Comparison of ENCODE assay signal across 1 cellular context in the genomic region with DNA sequence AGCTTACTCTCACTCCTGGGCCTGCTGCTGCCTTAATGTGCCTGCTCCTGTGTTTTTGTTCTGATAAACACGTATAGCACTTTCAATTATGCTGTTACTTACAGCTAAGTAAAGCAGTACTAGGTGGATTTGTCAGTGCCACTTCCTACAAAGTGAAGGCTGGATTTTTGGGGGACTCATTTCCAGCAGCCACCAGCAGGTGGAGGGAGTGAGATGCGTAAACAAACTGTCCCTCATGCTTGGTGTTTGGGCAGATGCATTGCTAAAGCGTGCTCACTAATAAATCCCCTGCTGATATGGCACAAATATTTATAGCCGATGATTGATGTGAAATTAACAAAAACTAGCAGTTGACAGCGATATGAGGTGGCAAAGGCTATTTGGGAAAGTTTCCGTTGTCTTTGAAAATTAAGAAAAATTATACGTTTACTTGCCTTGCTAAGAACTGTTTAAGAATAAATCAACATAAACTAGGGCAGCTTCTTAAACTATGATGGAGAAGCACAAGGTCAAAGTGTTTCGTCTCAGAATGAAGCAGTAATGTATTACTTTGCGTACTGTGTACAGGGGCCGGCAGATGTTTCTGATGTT.
TF ChIP-seq lines count a peak whose summit lies in the region.

No MANE protein-coding gene starts in this region.

TF ChIP-seq in GM23338, 12 proteins besides CTCF, POLR2A, EP300 and RAD21 (continued from another document):
- TF ChIP-seq, protein P1, sequence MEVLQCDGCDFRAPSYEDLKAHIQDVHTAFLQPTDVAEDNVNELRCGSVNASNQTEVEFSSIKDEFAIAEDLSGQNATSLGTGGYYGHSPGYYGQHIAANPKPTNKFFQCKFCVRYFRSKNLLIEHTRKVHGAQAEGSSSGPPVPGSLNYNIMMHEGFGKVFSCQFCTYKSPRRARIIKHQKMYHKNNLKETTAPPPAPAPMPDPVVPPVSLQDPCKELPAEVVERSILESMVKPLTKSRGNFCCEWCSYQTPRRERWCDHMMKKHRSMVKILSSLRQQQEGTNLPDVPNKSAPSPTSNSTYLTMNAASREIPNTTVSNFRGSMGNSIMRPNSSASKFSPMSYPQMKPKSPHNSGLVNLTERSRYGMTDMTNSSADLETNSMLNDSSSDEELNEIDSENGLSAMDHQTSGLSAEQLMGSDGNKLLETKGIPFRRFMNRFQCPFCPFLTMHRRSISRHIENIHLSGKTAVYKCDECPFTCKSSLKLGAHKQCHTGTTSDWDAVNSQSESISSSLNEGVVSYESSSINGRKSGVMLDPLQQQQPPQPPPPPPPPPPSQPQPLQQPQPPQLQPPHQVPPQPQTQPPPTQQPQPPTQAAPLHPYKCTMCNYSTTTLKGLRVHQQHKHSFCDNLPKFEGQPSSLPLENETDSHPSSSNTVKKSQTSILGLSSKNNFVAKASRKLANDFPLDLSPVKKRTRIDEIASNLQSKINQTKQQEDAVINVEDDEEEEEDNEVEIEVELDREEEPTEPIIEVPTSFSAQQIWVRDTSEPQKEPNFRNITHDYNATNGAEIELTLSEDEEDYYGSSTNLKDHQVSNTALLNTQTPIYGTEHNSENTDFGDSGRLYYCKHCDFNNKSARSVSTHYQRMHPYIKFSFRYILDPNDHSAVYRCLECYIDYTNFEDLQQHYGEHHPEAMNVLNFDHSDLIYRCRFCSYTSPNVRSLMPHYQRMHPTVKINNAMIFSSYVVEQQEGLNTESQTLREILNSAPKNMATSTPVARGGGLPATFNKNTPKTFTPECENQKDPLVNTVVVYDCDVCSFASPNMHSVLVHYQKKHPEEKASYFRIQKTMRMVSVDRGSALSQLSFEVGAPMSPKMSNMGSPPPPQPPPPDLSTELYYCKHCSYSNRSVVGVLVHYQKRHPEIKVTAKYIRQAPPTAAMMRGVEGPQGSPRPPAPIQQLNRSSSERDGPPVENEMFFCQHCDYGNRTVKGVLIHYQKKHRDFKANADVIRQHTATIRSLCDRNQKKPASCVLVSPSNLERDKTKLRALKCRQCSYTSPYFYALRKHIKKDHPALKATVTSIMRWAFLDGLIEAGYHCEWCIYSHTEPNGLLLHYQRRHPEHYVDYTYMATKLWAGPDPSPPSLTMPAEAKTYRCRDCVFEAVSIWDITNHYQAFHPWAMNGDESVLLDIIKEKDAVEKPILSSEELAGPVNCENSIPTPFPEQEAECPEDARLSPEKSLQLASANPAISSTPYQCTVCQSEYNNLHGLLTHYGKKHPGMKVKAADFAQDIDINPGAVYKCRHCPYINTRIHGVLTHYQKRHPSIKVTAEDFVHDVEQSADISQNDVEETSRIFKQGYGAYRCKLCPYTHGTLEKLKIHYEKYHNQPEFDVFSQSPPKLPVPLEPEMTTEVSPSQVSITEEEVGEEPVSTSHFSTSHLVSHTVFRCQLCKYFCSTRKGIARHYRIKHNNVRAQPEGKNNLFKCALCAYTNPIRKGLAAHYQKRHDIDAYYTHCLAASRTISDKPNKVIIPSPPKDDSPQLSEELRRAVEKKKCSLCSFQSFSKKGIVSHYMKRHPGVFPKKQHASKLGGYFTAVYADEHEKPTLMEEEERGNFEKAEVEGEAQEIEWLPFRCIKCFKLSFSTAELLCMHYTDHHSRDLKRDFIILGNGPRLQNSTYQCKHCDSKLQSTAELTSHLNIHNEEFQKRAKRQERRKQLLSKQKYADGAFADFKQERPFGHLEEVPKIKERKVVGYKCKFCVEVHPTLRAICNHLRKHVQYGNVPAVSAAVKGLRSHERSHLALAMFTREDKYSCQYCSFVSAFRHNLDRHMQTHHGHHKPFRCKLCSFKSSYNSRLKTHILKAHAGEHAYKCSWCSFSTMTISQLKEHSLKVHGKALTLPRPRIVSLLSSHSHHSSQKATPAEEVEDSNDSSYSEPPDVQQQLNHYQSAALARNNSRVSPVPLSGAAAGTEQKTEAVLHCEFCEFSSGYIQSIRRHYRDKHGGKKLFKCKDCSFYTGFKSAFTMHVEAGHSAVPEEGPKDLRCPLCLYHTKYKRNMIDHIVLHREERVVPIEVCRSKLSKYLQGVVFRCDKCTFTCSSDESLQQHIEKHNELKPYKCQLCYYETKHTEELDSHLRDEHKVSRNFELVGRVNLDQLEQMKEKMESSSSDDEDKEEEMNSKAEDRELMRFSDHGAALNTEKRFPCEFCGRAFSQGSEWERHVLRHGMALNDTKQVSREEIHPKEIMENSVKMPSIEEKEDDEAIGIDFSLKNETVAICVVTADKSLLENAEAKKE (CRISPR knock-in tag; IDR thresholded peaks at IDR 0.05): no peak
